Comparison of ENCODE assay signal across 8 cellular contexts in genomic region chr16:68328151-68328859, GRCh38. TPM values are rescaled to one million over a fixed set of nuclear protein-coding genes. Genes with fewer than 3 reads are reported as not detected.
DNase-seq lines count a peak whose midpoint lies in the region; ATAC-seq, FAIRE-seq and TF ChIP-seq lines count a peak whose summit lies in the region.

No MANE protein-coding gene starts in this region.

- H3K27me3 Mint-ChIP-seq in endothelial cell (ENCODE audit: unreplicated experiment), result peaks cover 2% of the 10 kb centered on the region

- H3K36me3 Mint-ChIP-seq in endothelial cell (ENCODE audit: low read depth, unreplicated experiment), result peaks cover 3% of the 10 kb centered on the region

- ATAC-seq in GM18907 (IDR thresholded peaks at IDR 0.05; ENCODE audit: unreplicated experiment), result peak; percentile 69

- FAIRE-seq in HTR-8/SVneo (lab: Jason Lieb, UNC), result peak; percentile 62

- H3K9me3 Mint-ChIP-seq in endothelial cell (ENCODE audit: unreplicated experiment), result no peaks in the 10 kb centered on the region

- DNase-seq in AG09319 (ENCODE audit: extremely low read depth, low read depth) (peak; percentile 59), HTR-8/SVneo (ENCODE audit: insufficient read length, low spot score) (peak; percentile 92), NOMO-1 treated with dmso at 0.1 percent for 144 hours (lab: John Stamatoyannopoulos, UW; ENCODE audit: unreplicated experiment) (peak; percentile 73), endothelial cell (ENCODE audit: low spot score) (peak; percentile 79), midbrain (lab: John Stamatoyannopoulos, UW) (peak; percentile 84)
- peak; percentile 68 for DNase-seq in activated CD8-positive, alpha-beta memory T cell treated with anti-CD3 and anti-CD28 coated beads, Interleukin-2, amount 50 U/mL, for 1 hour (ENCODE audit: extremely low read depth)
- DNase-seq in stimulated activated CD8-positive, alpha-beta memory T cell treated with anti-CD3 and anti-CD28 coated beads, Interleukin-4, amount 100 ng/mL, for 24 hours (ENCODE audit: low read depth), result peak; percentile 51

- H3K27ac Mint-ChIP-seq in endothelial cell (ENCODE audit: unreplicated experiment), result no peak overlapping the region

- TF ChIP-seq CTCF in AG09319 (IDR thresholded peaks at IDR 0.05; ENCODE audit: low read depth, low read length) (peak; percentile 94), endothelial cell (IDR thresholded peaks at IDR 0.05; ENCODE audit: unreplicated experiment) (peak; percentile 75)

- peaks cover 21% of the 10 kb centered on the region for H3K4me1 Mint-ChIP-seq in endothelial cell (ENCODE audit: unreplicated experiment)

- no peak overlapping the region for H3K4me3 Mint-ChIP-seq in endothelial cell (ENCODE audit: unreplicated experiment)

RNA-seq across cellular contexts. Expression of gene PRMT7, which starts 17.5 kb away (rescaled TPM):
- 42.8 TPM for total RNA-seq in endothelial cell (ENCODE audit: unreplicated experiment)

RNA-seq across cellular contexts. Expression of gene SLC7A6OS, which starts 17.6 kb away (rescaled TPM):
- 20.0 TPM for total RNA-seq in endothelial cell (ENCODE audit: unreplicated experiment)

Comparison
In these comparisons a context has a peak if more than half of its experiments do, and no peak if none do; other contexts are left out.
1. Peak in every context shown above with its lines: DNase-seq and ATAC-seq.